8 cellular contexts compared by ENCODE assay signal in genomic region chr16:70679653-70680494, GRCh38. TPM values are rescaled to one million over a fixed set of nuclear protein-coding genes. Genes with fewer than 3 reads are reported as not detected.
DNase-seq lines count a peak whose midpoint lies in the region; ATAC-seq, FAIRE-seq and TF ChIP-seq lines count a peak whose summit lies in the region.

No MANE protein-coding gene starts in this region.

- H3K4me1 ChIP-seq in ascending aorta (peaks cover 18 to 46% of the 10 kb centered on the region in 2 donors), small intestine (ENCODE audit: control insufficient read depth in 2 of 2, insufficient read depth in 1 of 2, low read depth in 1 of 2, low read length in 1 of 2) (no peaks in the 10 kb centered on the region)

- 61 to 74% (median 71%) methylated on average over 56 to 83 of the region's 83 CpGs for WGBS in small intestine, 3 donors

- no peak overlapping the region for H3K4me3 Mint-ChIP-seq in stimulated activated effector memory CD8-positive, alpha-beta T cell treated with anti-CD3 and anti-CD28 coated beads, Interleukin-12 subunit alpha, Interleukin-12 subunit beta, amount 100 ng/mL, for 72 hours

- FAIRE-seq in small intestine (lab: Jason Lieb, UNC) = no peak
- FAIRE-seq in HTR-8/SVneo (lab: Jason Lieb, UNC) = no peak

- no peak for DNase-seq in ascending aorta (ENCODE audit: low spot score in 2 of 2)
- peak; percentile 66 for DNase-seq in left ventricle myocardium superior
- DNase-seq in stimulated activated effector memory CD8-positive, alpha-beta T cell treated with anti-CD3 and anti-CD28 coated beads, Interleukin-12 subunit alpha, Interleukin-12 subunit beta, amount 100 ng/mL, for 72 hours (ENCODE audit: low spot score in 2 of 2) = no peak
- DNase-seq in small intestine = no peak
- DNase-seq in mucosa of gallbladder (ENCODE audit: low spot score) = no peak
- DNase-seq in HTR-8/SVneo (ENCODE audit: insufficient read length, low spot score) = no peak

- TF ChIP-seq CTCF in GM12874 (IDR thresholded peaks at IDR 0.05; ENCODE audit: insufficient read depth, low read depth, low read length) (peak; percentile 22; the same call in 1 of the 2 replicates), ascending aorta (IDR thresholded peaks at IDR 0.05) (peak; percentile 26 to 85 (median 41))

- peaks cover 43 to 55% of the 10 kb centered on the region in 2 donors for H3K36me3 ChIP-seq in ascending aorta
- H3K36me3 ChIP-seq in small intestine (ENCODE audit: control insufficient read depth in 2 of 2, insufficient read depth in 2 of 2, low read length in 2 of 2) = peaks cover 0 to 7% of the 10 kb centered on the region in 2 donors

- no peaks in the 10 kb centered on the region for H3K27me3 ChIP-seq in ascending aorta
- no peaks in the 10 kb centered on the region for H3K27me3 ChIP-seq in small intestine (ENCODE audit: control insufficient read depth in 2 of 2, insufficient read depth in 2 of 2, low read length in 2 of 2)

- H3K27ac Mint-ChIP-seq in stimulated activated effector memory CD8-positive, alpha-beta T cell treated with anti-CD3 and anti-CD28 coated beads, Interleukin-12 subunit alpha, Interleukin-12 subunit beta, amount 100 ng/mL, for 72 hours = peak overlapping the region; percentile 63

- H3K36me3 Mint-ChIP-seq in stimulated activated effector memory CD8-positive, alpha-beta T cell treated with anti-CD3 and anti-CD28 coated beads, Interleukin-12 subunit alpha, Interleukin-12 subunit beta, amount 100 ng/mL, for 72 hours = no peaks in the 10 kb centered on the region

- H3K27ac ChIP-seq in ascending aorta = peak overlapping the region; percentile 74 to 84
- no peak overlapping the region for H3K27ac ChIP-seq in small intestine (ENCODE audit: low read depth in 1 of 2, low read length in 1 of 2)

- ATAC-seq in left ventricle myocardium superior = peak; percentile 45
- no peak for ATAC-seq in stimulated activated effector memory CD8-positive, alpha-beta T cell treated with anti-CD3 and anti-CD28 coated beads, Interleukin-12 subunit alpha, Interleukin-12 subunit beta, amount 100 ng/mL, for 72 hours
- no peak for ATAC-seq in GM19452 (IDR thresholded peaks at IDR 0.05; ENCODE audit: unreplicated experiment)

- H3K9me3 Mint-ChIP-seq in stimulated activated effector memory CD8-positive, alpha-beta T cell treated with anti-CD3 and anti-CD28 coated beads, Interleukin-12 subunit alpha, Interleukin-12 subunit beta, amount 100 ng/mL, for 72 hours = no peaks in the 10 kb centered on the region

- intact Hi-C loops in ascending aorta (cut with DNase I) (loop anchor here (1.0 to 10.0 kb wide), 3 partner anchors 58 to 885 kb away; no protein-coding TSS in a partner anchor), left ventricle myocardium superior (cut with micrococcal nuclease) (loop anchor here (10.0 kb wide), 2 partner anchors 55 to 95 kb away; no protein-coding TSS in a partner anchor)

- H3K4me3 ChIP-seq in ascending aorta (no peak overlapping the region), small intestine (ENCODE audit: low read depth in 1 of 2, low read length in 2 of 2) (no peak overlapping the region)

- H3K9me3 ChIP-seq in ascending aorta (no peaks in the 10 kb centered on the region), small intestine (ENCODE audit: control insufficient read depth, low read depth) (no peaks in the 10 kb centered on the region)

- peaks cover 19% of the 10 kb centered on the region for H3K4me1 Mint-ChIP-seq in stimulated activated effector memory CD8-positive, alpha-beta T cell treated with anti-CD3 and anti-CD28 coated beads, Interleukin-12 subunit alpha, Interleukin-12 subunit beta, amount 100 ng/mL, for 72 hours

RNA-seq across cellular contexts. Expression of gene MTSS2, which starts 6.0 kb away (rescaled TPM):
- total RNA-seq in ascending aorta = 98.6 TPM
- total RNA-seq in left ventricle myocardium superior = 101 TPM
- 10 to 100 TPM in 1 of 3 donors, 1 to 10 TPM in 2; 2.9 to 15.2 (median 7.3) TPM for polyA plus RNA-seq in small intestine
- total RNA-seq in mucosa of gallbladder = 113 TPM

RNA-seq across cellular contexts. Expression of gene IL34, which starts 33.5 kb away (rescaled TPM):
- total RNA-seq in ascending aorta = 116 TPM
- total RNA-seq in left ventricle myocardium superior = 1.5 TPM
- 1 to 10 TPM in 2 of 3 donors, not detected in 1; 1.5 to 6.5 TPM for polyA plus RNA-seq in small intestine
- total RNA-seq in mucosa of gallbladder = 3.5 TPM

Comparison
In these comparisons a context has a peak if more than half of its experiments do, and no peak if none do; other contexts are left out.
1. H3K27ac ChIP-seq: peak in ascending aorta (2 of 2); none in small intestine (0 of 2).
2. RNA of gene IL34, which starts 33.5 kb away (total RNA-seq): 116 TPM in ascending aorta (single experiment); 3.5 TPM in mucosa of gallbladder (single experiment) and 1.5 TPM in left ventricle myocardium superior (single experiment); every median in the first group is over 10 times any median in the second.